1 cellular context compared by ENCODE assay signal in genomic region chr22:41448189-41448808, GRCh38.
TF ChIP-seq lines count a peak whose summit lies in the region.

No MANE protein-coding gene starts in this region.

TF ChIP-seq in GM23338, 12 proteins besides CTCF, POLR2A, EP300 and RAD21:
- TF ChIP-seq ZNF331 (CRISPR knock-in tag; IDR thresholded peaks at IDR 0.05; ENCODE audit: low read depth) (no peak), POLR2AphosphoS5 (IDR thresholded peaks at IDR 0.05; ENCODE audit: low read depth) (peak; percentile 70), ZNF114 (CRISPR knock-in tag; IDR thresholded peaks at IDR 0.05) (no peak), STAT1 (IDR thresholded peaks at IDR 0.05; ENCODE audit: unreplicated experiment) (no peak), CREB1 (CRISPR knock-in tag; IDR thresholded peaks at IDR 0.05; ENCODE audit: low read depth) (peak; percentile 94)
- TF ChIP-seq, protein P1, sequence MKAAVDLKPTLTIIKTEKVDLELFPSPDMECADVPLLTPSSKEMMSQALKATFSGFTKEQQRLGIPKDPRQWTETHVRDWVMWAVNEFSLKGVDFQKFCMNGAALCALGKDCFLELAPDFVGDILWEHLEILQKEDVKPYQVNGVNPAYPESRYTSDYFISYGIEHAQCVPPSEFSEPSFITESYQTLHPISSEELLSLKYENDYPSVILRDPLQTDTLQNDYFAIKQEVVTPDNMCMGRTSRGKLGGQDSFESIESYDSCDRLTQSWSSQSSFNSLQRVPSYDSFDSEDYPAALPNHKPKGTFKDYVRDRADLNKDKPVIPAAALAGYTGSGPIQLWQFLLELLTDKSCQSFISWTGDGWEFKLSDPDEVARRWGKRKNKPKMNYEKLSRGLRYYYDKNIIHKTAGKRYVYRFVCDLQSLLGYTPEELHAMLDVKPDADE (IDR thresholded peaks at IDR 0.05): peak; percentile 78; the same call in 1 of the 2 replicates
